In the genomic region with DNA sequence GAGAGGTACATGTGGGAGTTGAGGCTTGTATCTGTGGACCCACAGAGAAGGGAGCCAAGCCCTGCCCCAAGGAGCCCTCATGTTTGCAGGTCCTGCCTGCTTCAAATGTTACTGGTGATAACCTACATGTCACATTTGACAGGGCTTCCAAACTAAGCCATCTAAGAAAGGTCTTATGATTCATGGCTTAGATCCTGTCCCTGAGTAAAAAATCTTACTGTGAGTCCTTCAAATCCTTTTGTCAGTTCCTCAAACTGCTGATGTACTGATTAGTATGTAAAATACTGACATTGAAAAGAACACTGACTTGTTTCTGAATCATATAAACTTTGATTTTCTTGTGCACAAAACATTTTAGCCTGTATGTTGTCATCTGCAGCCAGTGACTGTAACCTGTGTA, we compare ENCODE assay signal across 9 cellular contexts. TPM values are rescaled to one million over a fixed set of nuclear protein-coding genes. Genes with fewer than 3 reads are reported as not detected.
DNase-seq lines count a peak whose midpoint lies in the region; ATAC-seq and TF ChIP-seq lines count a peak whose summit lies in the region.
"Had no signal": no experiment of that assay in that cellular context is flagged by ENCODE, and none has a peak within 500 bp of the region (broad histone marks: within the 10 kb centered on the region; RNA-seq: fewer than 3 reads in every experiment).

No MANE protein-coding gene starts in this region.

- H3K27ac ChIP-seq in DND-41 (ENCODE audit: low read length), result peak overlapping the region; percentile 83
- peak overlapping the region; percentile 89 for H3K27ac ChIP-seq in colonic mucosa
- no peak overlapping the region for H3K27ac ChIP-seq in neuronal stem cell (replicated peaks; ENCODE audit: low read length)
- peak overlapping the region in 1 of 2 donors; percentile 94 for H3K27ac ChIP-seq in prostate gland

- peak overlapping the region; percentile 50 for H2BK12ac ChIP-seq in neuronal stem cell (ENCODE audit: low read length)

- no peak overlapping the region for H4K8ac ChIP-seq in neuronal stem cell (ENCODE audit: low read depth, low read length)

- H3K4ac ChIP-seq in neuronal stem cell (ENCODE audit: low read length), result no peak overlapping the region

- DNase-seq in DND-41 (no peak), MV-4-11 (lab: John Stamatoyannopoulos, UW) (peak; percentile 6), colonic mucosa (no peak), neuronal stem cell (ENCODE audit: low spot score) (no peak), DMS53 treated with DMSO at 0.1 percent for 48 hours (lab: John Stamatoyannopoulos, UW; ENCODE audit: unreplicated experiment) (no peak), middle frontal gyrus (ENCODE audit: extremely low spot score, low spot score) (no peak), prostate gland (ENCODE audit: low spot score) (no peak)
- DNase-seq: NCI-H1048 had no signal

- no peak overlapping the region for H3K23ac ChIP-seq in neuronal stem cell (ENCODE audit: low read depth, low read length, poor library complexity)

- no peak for ATAC-seq in DND-41 (ENCODE audit: insufficient read depth, low read depth)
- ATAC-seq in HG03196 (IDR thresholded peaks at IDR 0.05; ENCODE audit: unreplicated experiment), result no peak

- H2AK5ac ChIP-seq in neuronal stem cell (ENCODE audit: low read depth, low read length), result no peak overlapping the region

- peaks cover 48% of the 10 kb centered on the region for H3K4me1 ChIP-seq in DND-41 (ENCODE audit: insufficient read depth, low read length)
- no peaks in the 10 kb centered on the region for H3K4me1 ChIP-seq in colonic mucosa
- peaks cover 11 to 12% of the 10 kb centered on the region in 2 donors for H3K4me1 ChIP-seq in neuronal stem cell (ENCODE audit: control insufficient read depth in 2 of 2, insufficient read depth in 1 of 2, low read depth in 1 of 2, low read length in 2 of 2)
- peaks cover 6% of the 10 kb centered on the region for H3K4me1 ChIP-seq in prostate gland (replicated peaks)

- TF ChIP-seq CTCF in DND-41 (IDR thresholded peaks at IDR 0.05; ENCODE audit: borderline replicate concordance, extremely low read depth, low read length, poor library complexity, severe bottlenecking) (no peak), colonic mucosa (IDR thresholded peaks at IDR 0.05) (no peak), prostate gland (IDR thresholded peaks at IDR 0.05) (no peak)

- peaks cover 5% of the 10 kb centered on the region for H3K79me1 ChIP-seq in neuronal stem cell (ENCODE audit: low read depth, low read length)

- peaks cover 50% of the 10 kb centered on the region for H3K79me2 ChIP-seq in DND-41 (ENCODE audit: insufficient read depth, low read length)

- H3K36me3 ChIP-seq in DND-41 (ENCODE audit: insufficient read depth, low read length) (no peaks in the 10 kb centered on the region; the same call in 1 of the 2 replicates), colonic mucosa (no peaks in the 10 kb centered on the region), neuronal stem cell (replicated peaks in 1 of 2; ENCODE audit: control insufficient read depth in 2 of 2, insufficient read depth in 2 of 2, low read length in 2 of 2) (no peaks in the 10 kb centered on the region), prostate gland (no peaks in the 10 kb centered on the region)

- no peak overlapping the region for H3K14ac ChIP-seq in neuronal stem cell (ENCODE audit: low read length)

- H2BK5ac ChIP-seq in neuronal stem cell (ENCODE audit: low read length), result no peak overlapping the region

- H2BK120ac ChIP-seq in neuronal stem cell (ENCODE audit: low read depth, low read length), result no peak overlapping the region

- peak overlapping the region; percentile 78 to 86; a peak in 3 of 4 replicates for H3K4me3 ChIP-seq in DND-41 (ENCODE audit: low read depth in 1 of 2, low read length in 2 of 2)
- H3K4me3 ChIP-seq in colonic mucosa, result peak overlapping the region; percentile 69
- H3K4me3 ChIP-seq in neuronal stem cell (ENCODE audit: low read length in 2 of 2), result peak overlapping the region in 1 of 2 donors; percentile 88
- H3K4me3 ChIP-seq in prostate gland, result peak overlapping the region in 1 of 2 donors; percentile 86

- H3K4me2 ChIP-seq in DND-41 (ENCODE audit: insufficient read depth, low read length) (peak overlapping the region; percentile 85), neuronal stem cell (ENCODE audit: insufficient read depth, low read length, poor library complexity, severe bottlenecking) (no peak overlapping the region)

- intact Hi-C loops in colonic mucosa (cut with DNase I), result no loop called here
- intact Hi-C loops in prostate gland (cut with DNase I), result no loop called here

- no peaks in the 10 kb centered on the region for H3K27me3 ChIP-seq in DND-41 (ENCODE audit: insufficient read depth, low read length, poor library complexity)
- H3K27me3 ChIP-seq in colonic mucosa, result no peaks in the 10 kb centered on the region
- no peaks in the 10 kb centered on the region for H3K27me3 ChIP-seq in neuronal stem cell (ENCODE audit: control insufficient read depth in 3 of 3, insufficient read depth in 3 of 3, low read depth in 1 of 3, low read length in 3 of 3)
- H3K27me3 ChIP-seq in prostate gland (replicated peaks; ENCODE audit: insufficient read depth), result no peaks in the 10 kb centered on the region

- H3K9me3 ChIP-seq in DND-41 (ENCODE audit: insufficient read depth, low read length, severe bottlenecking) (no peaks in the 10 kb centered on the region), colonic mucosa (no peaks in the 10 kb centered on the region), neuronal stem cell (replicated peaks in 1 of 2; ENCODE audit: control insufficient read depth in 2 of 2, insufficient read depth in 1 of 2, low read depth in 1 of 2, low read length in 2 of 2) (no peaks in the 10 kb centered on the region), prostate gland (no peaks in the 10 kb centered on the region)

- no peak overlapping the region for H4K91ac ChIP-seq in neuronal stem cell (ENCODE audit: low read depth, low read length, poor library complexity)

- no peak for TF ChIP-seq POLR2A in prostate gland (IDR thresholded peaks at IDR 0.05)

- no peak overlapping the region for H2BK15ac ChIP-seq in neuronal stem cell (ENCODE audit: low read length)

- H4K20me1 ChIP-seq in DND-41 (ENCODE audit: insufficient read depth, low read length), result peaks cover 21% of the 10 kb centered on the region; the same call in 1 of the 2 replicates

- peak overlapping the region; percentile 9 for H3K18ac ChIP-seq in neuronal stem cell (ENCODE audit: low read length)

- H3K9ac ChIP-seq in DND-41 (ENCODE audit: low read depth, low read length), result peak overlapping the region; percentile 83
- no peak overlapping the region for H3K9ac ChIP-seq in colonic mucosa (ENCODE audit: low read depth in 2 of 2, low read length in 2 of 2)
- peak overlapping the region; percentile 57 for H3K9ac ChIP-seq in neuronal stem cell (ENCODE audit: low read depth, low read length, poor library complexity)

- H2AFZ ChIP-seq in DND-41 (ENCODE audit: low read depth, low read length) (peak overlapping the region; percentile 91), neuronal stem cell (ENCODE audit: low read length) (peak overlapping the region; percentile 91)

RNA-seq across cellular contexts. Expression of a gene that starts 1.0 kb away (rescaled TPM):
- total RNA-seq in colonic mucosa (10 to 100 TPM in 1 of 2 donors, 1 to 10 TPM in 1; 7.8 to 11.1 TPM), prostate gland (10 to 100 TPM; 12.9 to 51.2 TPM)
- 14.5 TPM for polyA plus RNA-seq in neuronal stem cell (2013, experiment 1 of 2)
- polyA plus RNA-seq in neuronal stem cell (2013, experiment 2 of 2), result 14.8 TPM

Comparison
In these comparisons a context has a peak if more than half of its experiments do, and no peak if none do; other contexts are left out.
1. H3K9ac ChIP-seq: peak in DND-41 (single experiment) and neuronal stem cell (single experiment); none in colonic mucosa (0 of 2).